Comparison of ENCODE assay signal across 16 cellular contexts in genomic region chr11:115653926-115654325, GRCh38.
DNase-seq lines count a peak whose midpoint lies in the region; ATAC-seq and TF ChIP-seq lines count a peak whose summit lies in the region.
"Had no signal": no experiment of that assay in that cellular context is flagged by ENCODE, and none has a peak within 500 bp of the region (broad histone marks: within the 10 kb centered on the region; RNA-seq: fewer than 3 reads in every experiment).

No MANE protein-coding gene starts in this region.

- H3K27me3 ChIP-seq in prostate gland (replicated peaks; ENCODE audit: insufficient read depth): no peaks in the 10 kb centered on the region

- H3K4me3 ChIP-seq in LNCaP clone FGC (ENCODE audit: low read depth, low read length): no peak overlapping the region
- H3K4me3 ChIP-seq in fibroblast of villous mesenchyme (ENCODE audit: low read depth, low read length): no peak overlapping the region
- no peak overlapping the region for H3K4me3 ChIP-seq in prostate gland
- H3K4me3 ChIP-seq: SK-N-MC had no signal

- DNase-seq in EH (ENCODE audit: low read depth): peak; percentile 81
- DNase-seq in LNCaP clone FGC (ENCODE audit: low read depth): peak; percentile 77
- DNase-seq in fibroblast of villous mesenchyme (ENCODE audit: low read depth): peak; percentile 58
- DNase-seq in prostate gland (ENCODE audit: low spot score): peak; percentile 88
- DNase-seq in T-helper 9 cell: no peak
- no peak for DNase-seq in NCI-H2029 treated with DMSO at 0.1 percent for 48 hours (lab: John Stamatoyannopoulos, UW)
- DNase-seq: AML-193; Calu3; CD4-positive, CD25-positive, alpha-beta regulatory T cell; DMS79; NCI-H1092; NCI-H2107; NCI-H69 had no signal

- TF ChIP-seq CTCF in LNCaP clone FGC (IDR thresholded peaks at IDR 0.05; ENCODE audit: control insufficient read depth, extremely low read depth, insufficient read depth): no peak
- no peak for TF ChIP-seq CTCF in fibroblast of villous mesenchyme (IDR thresholded peaks at IDR 0.05; ENCODE audit: insufficient read depth, low read depth, low read length)
- TF ChIP-seq CTCF in prostate gland (IDR thresholded peaks at IDR 0.05): no peak

- H3K9me3 ChIP-seq in prostate gland: no peaks in the 10 kb centered on the region

- ATAC-seq in GM18868 (IDR thresholded peaks at IDR 0.05; ENCODE audit: unreplicated experiment) (no peak), GM19395 (IDR thresholded peaks at IDR 0.05; ENCODE audit: unreplicated experiment) (no peak)

- H3K27ac ChIP-seq in prostate gland: no peak overlapping the region
- H3K27ac ChIP-seq: SK-N-MC had no signal

- intact Hi-C loops in prostate gland (cut with DNase I): no loop called here

- H3K36me3 ChIP-seq in prostate gland: no peaks in the 10 kb centered on the region

- 16% methylated on average over 13 of the region's 13 CpGs for WGBS in prostate gland

- H3K4me1 ChIP-seq in prostate gland (replicated peaks): peaks cover 7% of the 10 kb centered on the region

- TF ChIP-seq POLR2A in prostate gland (IDR thresholded peaks at IDR 0.05): no peak

Comparison
In these comparisons a context has a peak if more than half of its experiments do, and no peak if none do; other contexts are left out.
1. DNase-seq: peak in EH (single experiment), LNCaP clone FGC (single experiment), fibroblast of villous mesenchyme (single experiment) and prostate gland (single experiment); none in T-helper 9 cell (single experiment) and NCI-H2029 treated with DMSO at 0.1 percent for 48 hours (single experiment).